Comparison of ENCODE assay signal across 1 cellular context in genomic region chr1:201436461-201436860, GRCh38.
TF ChIP-seq lines count a peak whose summit lies in the region.

No MANE protein-coding gene starts in this region.

TF ChIP-seq in GM23338, 12 proteins besides CTCF, POLR2A, EP300 and RAD21 (continued from another document):
- TF ChIP-seq REST (IDR thresholded peaks at IDR 0.05; ENCODE audit: unreplicated experiment) = no peak
- TF ChIP-seq EZH2phosphoT487 (IDR thresholded peaks at IDR 0.05; ENCODE audit: unreplicated experiment) = no peak
- no peak for TF ChIP-seq POLR2AphosphoS5 (IDR thresholded peaks at IDR 0.05; ENCODE audit: low read depth)
